ENCODE assay signal across 15 cellular contexts in the genomic region with DNA sequence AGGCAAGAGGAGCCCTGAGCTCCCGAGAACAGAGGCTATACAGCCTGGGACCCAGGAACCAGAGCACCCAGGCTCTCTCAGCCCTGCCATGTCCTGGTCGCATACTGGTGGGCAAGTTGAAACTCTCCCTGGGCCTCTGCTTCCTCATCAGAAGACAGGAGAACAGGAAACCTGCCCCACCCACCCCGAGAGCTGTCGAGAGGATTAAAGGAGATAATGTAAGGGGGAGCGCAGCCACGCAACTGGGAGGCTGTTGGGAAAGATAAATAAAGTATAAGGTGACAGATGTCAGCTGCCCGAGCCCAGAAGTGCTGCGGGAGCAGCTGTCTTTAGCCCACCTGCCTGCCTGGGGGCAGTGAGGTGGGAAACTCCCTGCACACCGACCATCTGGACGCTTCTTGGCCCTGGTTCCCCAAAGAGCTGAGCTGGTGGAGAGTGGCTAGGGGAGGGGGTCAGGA. TPM values are rescaled to one million over a fixed set of nuclear protein-coding genes. Genes with fewer than 3 reads are reported as not detected.
A peak's percentile ranks its signal among the peaks of the same experiment; 100 is the strongest.
DNase-seq lines count a peak whose midpoint lies in the region; ATAC-seq and TF ChIP-seq lines count a peak whose summit lies in the region.
"Had no signal": no experiment of that assay in that cellular context is flagged by ENCODE, and none has a peak within 500 bp of the region (broad histone marks: within the 10 kb centered on the region; RNA-seq: fewer than 3 reads in every experiment).

No MANE protein-coding gene starts in this region.

- peaks cover 43% of the 10 kb centered on the region for H3K4me1 ChIP-seq in BLaER1

- H3K36me3 ChIP-seq in BLaER1, result no peaks in the 10 kb centered on the region
- H3K36me3 ChIP-seq: cardiac muscle cell had no signal

- H3K27ac ChIP-seq in BLaER1, result no peak overlapping the region
- peak overlapping the region in 30 of 59 donors; percentile 12 to 98 (median 52) for H3K27ac ChIP-seq in dorsolateral prefrontal cortex
- H3K27ac ChIP-seq: cardiac muscle cell, SK-N-MC had no signal

- ATAC-seq in GM18909 (IDR thresholded peaks at IDR 0.05; ENCODE audit: poor library complexity, unreplicated experiment), result no peak
- no peak for ATAC-seq in activated CD4-positive, CD25-positive, alpha-beta regulatory T cell treated with anti-CD3 and anti-CD28 coated beads, Interleukin-2, amount 50 U/mL, for 24 hours

- DNase-seq in NCI-H1417 (lab: John Stamatoyannopoulos, UW) (peak; percentile 82 to 95 (median 91)), NCI-H748 (lab: John Stamatoyannopoulos, UW; ENCODE audit: unreplicated experiment) (peak; percentile 96), dorsolateral prefrontal cortex (no peak), foreskin fibroblast (no peak), NCI-H1930 (lab: John Stamatoyannopoulos, UW) (no peak)
- DNase-seq: activated CD4-positive, alpha-beta T cell treated with anti-CD3 and anti-CD28 coated beads, Interleukin-2, amount 10 ng/mL, durations not matched to agents 24 days and 14 days; activated gamma-delta T cell had no signal

- H3K9ac ChIP-seq in BLaER1, result no peak overlapping the region

- no peaks in the 10 kb centered on the region for H4K20me1 ChIP-seq in BLaER1

- H3K27me3 ChIP-seq in BLaER1, result no peaks in the 10 kb centered on the region
- peaks cover 0 to 4% (median 0%) of the 10 kb centered on the region in 45 donors for H3K27me3 ChIP-seq in dorsolateral prefrontal cortex

- H3K4me3 ChIP-seq in BLaER1 (no peak overlapping the region), dorsolateral prefrontal cortex (no peak overlapping the region), foreskin fibroblast (ENCODE audit: low read depth in 1 of 2, low read length in 2 of 2) (no peak overlapping the region)
- H3K4me3 ChIP-seq: cardiac muscle cell, SK-N-MC had no signal

- peak overlapping the region; percentile 68 for H3K4me2 ChIP-seq in BLaER1

- no peaks in the 10 kb centered on the region for H3K9me3 ChIP-seq in BLaER1

- intact Hi-C loops in dorsolateral prefrontal cortex (cut with DNase I), result no loop called here

- no peak for TF ChIP-seq CTCF in dorsolateral prefrontal cortex (IDR thresholded peaks at IDR 0.05 in 54 of 56, conservative IDR thresholded peaks at IDR 0.05 in 2 of 56; ENCODE audit: low read depth in 1 of 56, partially characterized antibody in 56 of 56)
- no peak for TF ChIP-seq CTCF in foreskin fibroblast (IDR thresholded peaks at IDR 0.05; ENCODE audit: low read depth, low read length)

RNA-seq across cellular contexts. Expression of a gene that starts 6.8 kb away (rescaled TPM):
- total RNA-seq in dorsolateral prefrontal cortex, result 10 to 100 TPM in 90 of 120 experiments, 1 to 10 TPM in 30; 1.0 to 84.8 (median 17.6) TPM
- total RNA-seq: epithelial cell of proximal tubule had no signal

RNA-seq across cellular contexts. Expression of a gene that starts 28.9 kb away (rescaled TPM):
- 1 to 10 TPM in 98 of 120 experiments, under 1 TPM in 22; 0.28 to 6.4 (median 1.6) TPM for total RNA-seq in dorsolateral prefrontal cortex
- total RNA-seq: activated CD4-positive, alpha-beta T cell treated with anti-CD3 and anti-CD28 coated beads, Interleukin-2, amount 10 ng/mL, durations not matched to agents 24 days and 14 days; epithelial cell of proximal tubule; mononuclear cell; subcutaneous adipose tissue had no signal

RNA-seq across cellular contexts. Expression of a gene that starts 34.5 kb away (rescaled TPM):
- 1 to 10 TPM in 8 of 120 experiments, under 1 TPM in 41, not detected in 71; 0.29 to 1.5 (median 0.63) TPM for total RNA-seq in dorsolateral prefrontal cortex
- total RNA-seq: activated CD4-positive, alpha-beta T cell treated with anti-CD3 and anti-CD28 coated beads, Interleukin-2, amount 10 ng/mL, durations not matched to agents 24 days and 14 days; cardiac muscle cell; epithelial cell of proximal tubule; mononuclear cell had no signal

RNA-seq across cellular contexts. Expression of a gene that starts 58.8 kb away (rescaled TPM):
- under 1 TPM in 21 of 120 experiments, not detected in 99; 0.19 to 0.96 (median 0.40) TPM for total RNA-seq in dorsolateral prefrontal cortex
- total RNA-seq: cardiac muscle cell, epithelial cell of proximal tubule, subcutaneous adipose tissue had no signal

Comparison
In these comparisons a context has a peak if more than half of its experiments do, and no peak if none do; other contexts are left out.
1. DNase-seq: peak in NCI-H1417 (3 of 3) and NCI-H748 (single experiment); none in dorsolateral prefrontal cortex (0 of 10), foreskin fibroblast (0 of 2) and NCI-H1930 (0 of 2).